8 cellular contexts compared by ENCODE assay signal in genomic region chr11:125592305-125593112, GRCh38. TPM values are rescaled to one million over a fixed set of nuclear protein-coding genes. Genes with fewer than 3 reads are reported as not detected.
A peak's percentile ranks its signal among the peaks of the same experiment; 100 is the strongest.
DNase-seq lines count a peak whose midpoint lies in the region; ATAC-seq, FAIRE-seq and TF ChIP-seq lines count a peak whose summit lies in the region.

Gene STT3A (plus strand): TSS chr11:125592852. CDS start chr11:125595916, 3,064 bp downstream.

- peak; percentile 94 for ATAC-seq in HG03442 (IDR thresholded peaks at IDR 0.05; ENCODE audit: unreplicated experiment)
- peak; percentile 93 for ATAC-seq in activated CD4-positive, alpha-beta T cell treated with anti-CD3 and anti-CD28 coated beads for 36 hours

- no peaks in the 10 kb centered on the region for H3K36me3 ChIP-seq in kidney (ENCODE audit: control insufficient read depth in 1 of 2, insufficient read depth in 2 of 2, low read length in 2 of 2)

- peak within 1 kb of the TSS; percentile 96 to 98 for H3K27ac ChIP-seq in kidney (ENCODE audit: low read depth in 2 of 2, low read length in 2 of 2)

- peaks cover 33% of the 10 kb centered on the region for H3K36me3 Mint-ChIP-seq in activated CD4-positive, alpha-beta T cell treated with anti-CD3 and anti-CD28 coated beads for 36 hours (ENCODE audit: low read depth)

- TF ChIP-seq CTCF in choroid plexus epithelial cell (conservative IDR thresholded peaks at IDR 0.05; ENCODE audit: low read depth, low read length), result no peak
- no peak for TF ChIP-seq CTCF in kidney (IDR thresholded peaks at IDR 0.05; ENCODE audit: borderline replicate concordance, extremely low read depth, insufficient read depth)

- no peaks in the 10 kb centered on the region for H3K9me3 ChIP-seq in kidney (ENCODE audit: control insufficient read depth in 1 of 2, low read length in 2 of 2)

- peak within 1 kb of the TSS; percentile 97 for H3K4me3 Mint-ChIP-seq in activated CD4-positive, alpha-beta T cell treated with anti-CD3 and anti-CD28 coated beads for 36 hours

- DNase-seq in Ammon's horn (ENCODE audit: low spot score) (peak; percentile 100), GM19238 (ENCODE audit: insufficient read length, low spot score) (peak; percentile 90), NCI-H524 (lab: John Stamatoyannopoulos, UW) (peak; percentile 97 to 99), choroid plexus epithelial cell (ENCODE audit: low read depth) (peak; percentile 100), kidney (peak; percentile 100)
- DNase-seq in activated CD4-positive, alpha-beta T cell treated with anti-CD3 and anti-CD28 coated beads for 36 hours, result peak; percentile 99
- DNase-seq in stimulated activated CD4-positive, alpha-beta T cell treated with anti-CD3 and anti-CD28 coated beads, Interleukin-15, amount 100 ng/mL, for 24 hours, result peak; percentile 97

- peaks cover 9% of the 10 kb centered on the region in 2 donors for H3K4me1 ChIP-seq in kidney (ENCODE audit: control insufficient read depth in 1 of 2, insufficient read depth in 1 of 2, low read depth in 1 of 2, low read length in 2 of 2)

- CTCF ChIA-PET in activated CD4-positive, alpha-beta T cell treated with anti-CD3 and anti-CD28 coated beads for 36 hours (lab: Charles Lee), result interaction anchor here (1.0 to 3.9 kb wide), 6 partner anchors 11 to 639 kb away, joined by 3 to 19 read pairs (median 6); partner anchors contain the start of genes CCDC15, CHEK1 and EI24

- H3K4me1 Mint-ChIP-seq in activated CD4-positive, alpha-beta T cell treated with anti-CD3 and anti-CD28 coated beads for 36 hours, result peaks cover 48% of the 10 kb centered on the region

- no peaks in the 10 kb centered on the region for H3K9me3 Mint-ChIP-seq in activated CD4-positive, alpha-beta T cell treated with anti-CD3 and anti-CD28 coated beads for 36 hours (ENCODE audit: low read depth)

- H3K27ac Mint-ChIP-seq in activated CD4-positive, alpha-beta T cell treated with anti-CD3 and anti-CD28 coated beads for 36 hours, result peak within 1 kb of the TSS; percentile 95

- POLR2A ChIA-PET in activated CD4-positive, alpha-beta T cell treated with anti-CD3 and anti-CD28 coated beads for 36 hours (lab: Charles Lee), result interaction anchor here (0.5 to 2.7 kb wide), 4 partner anchors 10 to 34 kb away, joined by 3 to 18 read pairs (median 6); partner anchors contain the start of genes CHEK1 and EI24

- H3K4me3 ChIP-seq in choroid plexus epithelial cell (ENCODE audit: low read depth, low read length), result peak within 1 kb of the TSS; percentile 98
- H3K4me3 ChIP-seq in kidney (ENCODE audit: low read length in 2 of 2), result peak within 1 kb of the TSS; percentile 97

- intact Hi-C loops in activated CD4-positive, alpha-beta T cell treated with anti-CD3 and anti-CD28 coated beads for 36 hours (cut with DNase I, micrococcal nuclease), result loop anchor here (1.0 to 5.0 kb wide), 9 partner anchors 23 to 690 kb away; partner anchors contain the start of genes CHEK1 (in 2 of the 2), EI24 (in 2 of the 2), HYLS1 (in 2 of the 2) and FAM118B (in 1 of the 2)
- intact Hi-C loops in kidney (cut with DNase I), result no loop called here

- no peaks in the 10 kb centered on the region for H3K27me3 Mint-ChIP-seq in activated CD4-positive, alpha-beta T cell treated with anti-CD3 and anti-CD28 coated beads for 36 hours

- peak within 1 kb of the TSS; percentile 91 to 100 for H3K9ac ChIP-seq in kidney (ENCODE audit: low read length in 2 of 2)

- FAIRE-seq in kidney (lab: Jason Lieb, UNC), result peak; percentile 99

RNA-seq across cellular contexts. Expression of gene STT3A, which starts in this region (rescaled TPM):
- 100 to 1,000 TPM; 127 to 128 TPM for total RNA-seq in activated CD4-positive, alpha-beta T cell treated with anti-CD3 and anti-CD28 coated beads for 36 hours
- 125 TPM for total RNA-seq in kidney
- polyA plus RNA-seq in kidney (ENCODE audit: insufficient read depth, low read depth, low replicate concordance), result 65.0 TPM

Comparison
In these comparisons a context has a peak if more than half of its experiments do, and no peak if none do; other contexts are left out.
1. Peak in every context shown above with its lines: DNase-seq, ATAC-seq, H3K4me3 ChIP-seq and H3K27ac ChIP-seq.